In the genomic region with DNA sequence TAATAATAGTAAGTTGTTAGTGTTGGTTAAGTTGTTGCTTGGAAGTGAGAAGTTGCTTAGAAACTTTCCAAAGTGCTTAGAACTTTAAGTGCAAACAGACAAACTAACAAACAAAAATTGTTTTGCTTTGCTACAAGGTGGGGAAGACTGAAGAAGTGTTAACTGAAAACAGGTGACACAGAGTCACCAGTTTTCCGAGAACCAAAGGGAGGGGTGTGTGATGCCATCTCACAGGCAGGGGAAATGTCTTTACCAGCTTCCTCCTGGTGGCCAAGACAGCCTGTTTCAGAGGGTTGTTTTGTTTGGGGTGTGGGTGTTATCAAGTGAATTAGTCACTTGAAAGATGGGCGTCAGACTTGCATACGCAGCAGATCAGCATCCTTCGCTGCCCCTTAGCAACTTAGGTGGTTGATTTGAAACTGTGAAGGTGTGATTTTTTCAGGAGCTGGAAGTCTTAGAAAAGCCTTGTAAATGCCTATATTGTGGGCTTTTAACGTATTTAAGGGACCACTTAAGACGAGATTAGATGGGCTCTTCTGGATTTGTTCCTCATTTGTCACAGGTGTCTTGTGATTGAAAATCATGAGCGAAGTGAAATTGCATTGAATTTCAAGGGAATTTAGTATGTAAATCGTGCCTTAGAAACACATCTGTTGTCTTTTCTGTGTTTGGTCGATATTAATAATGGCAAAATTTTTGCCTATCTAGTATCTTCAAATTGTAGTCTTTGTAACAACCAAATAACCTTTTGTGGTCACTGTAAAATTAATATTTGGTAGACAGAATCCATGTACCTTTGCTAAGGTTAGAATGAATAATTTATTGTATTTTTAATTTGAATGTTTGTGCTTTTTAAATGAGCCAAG, we compare ENCODE assay signal across 1 cellular context.
TF ChIP-seq lines count a peak whose summit lies in the region.

No MANE protein-coding gene starts in this region.

TF ChIP-seq in H1, 55 proteins besides CTCF, POLR2A, EP300 and RAD21:
- TF ChIP-seq POLR2AphosphoS5 (IDR thresholded peaks at IDR 0.05; ENCODE audit: low read depth, low read length), result peak; percentile 60
- no peak for TF ChIP-seq RXRA (IDR thresholded peaks at IDR 0.05; ENCODE audit: insufficient read depth, low read depth, low read length)
- TF ChIP-seq, protein P1, sequence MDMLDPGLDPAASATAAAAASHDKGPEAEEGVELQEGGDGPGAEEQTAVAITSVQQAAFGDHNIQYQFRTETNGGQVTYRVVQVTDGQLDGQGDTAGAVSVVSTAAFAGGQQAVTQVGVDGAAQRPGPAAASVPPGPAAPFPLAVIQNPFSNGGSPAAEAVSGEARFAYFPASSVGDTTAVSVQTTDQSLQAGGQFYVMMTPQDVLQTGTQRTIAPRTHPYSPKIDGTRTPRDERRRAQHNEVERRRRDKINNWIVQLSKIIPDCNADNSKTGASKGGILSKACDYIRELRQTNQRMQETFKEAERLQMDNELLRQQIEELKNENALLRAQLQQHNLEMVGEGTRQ (IDR thresholded peaks at IDR 0.05; ENCODE audit: low read length), result no peak
- no peak for TF ChIP-seq CBX5 (IDR thresholded peaks at IDR 0.05; ENCODE audit: low read depth, low read length)
- no peak for TF ChIP-seq TCF12 (IDR thresholded peaks at IDR 0.05; ENCODE audit: low read depth, low read length)
- TF ChIP-seq TAF7 (optimal IDR thresholded peaks at IDR 0.05; ENCODE audit: borderline replicate concordance, low read depth, low read length), result no peak
- TF ChIP-seq KDM5A (IDR thresholded peaks at IDR 0.05; ENCODE audit: low read length), result no peak
- TF ChIP-seq GABPA (IDR thresholded peaks at IDR 0.05; ENCODE audit: borderline replicate concordance, insufficient read depth, low read length), result no peak
